14 cellular contexts compared by ENCODE assay signal in genomic region chr7:99029481-99030144, GRCh38.
DNase-seq lines count a peak whose midpoint lies in the region; ATAC-seq and TF ChIP-seq lines count a peak whose summit lies in the region.
"Had no signal": no experiment of that assay in that cellular context is flagged by ENCODE, and none has a peak within 500 bp of the region (broad histone marks: within the 10 kb centered on the region; RNA-seq: fewer than 3 reads in every experiment).

No MANE protein-coding gene starts in this region.

- peak; percentile 35 for DNase-seq in IMR-90
- no peak for DNase-seq in coronary artery (ENCODE audit: low spot score)
- DNase-seq in nephron progenitor cell = no peak
- DNase-seq in stimulated activated naive CD4-positive, alpha-beta T cell (lab: John Stamatoyannopoulos, UW) = no peak
- no peak for DNase-seq in neural progenitor cell (ENCODE audit: low spot score)
- no peak for DNase-seq in activated CD4-positive, alpha-beta T cell treated with anti-CD3 and anti-CD28 coated beads, Interleukin-2, amount 50 U/mL, for 1 hour
- DNase-seq: body of pancreas, C1 segment of cervical spinal cord, MG63, PC-9, T1000 had no signal

- H3K27me3 ChIP-seq in BLaER1 (no peaks in the 10 kb centered on the region), IMR-90 (ENCODE audit: control insufficient read depth, insufficient read depth, low read length) (no peaks in the 10 kb centered on the region), neural progenitor cell (no peaks in the 10 kb centered on the region)
- H3K27me3 ChIP-seq: body of pancreas, MG63 had no signal

- TF ChIP-seq RAD21 in IMR-90 (IDR thresholded peaks at IDR 0.05; ENCODE audit: low read length) = no peak

- no peak overlapping the region for H2AK5ac ChIP-seq in IMR-90 (ENCODE audit: low read depth, low read length)

- H3K27me3 Mint-ChIP-seq in nephron progenitor cell (ENCODE audit: low read depth, poor library complexity) (no peaks in the 10 kb centered on the region), neural progenitor cell (ENCODE audit: insufficient read depth, low read depth) (no peaks in the 10 kb centered on the region)
- H3K27me3 Mint-ChIP-seq: natural killer cell treated with Interleukin-12 subunit alpha and Interleukin-12 subunit beta and Interleukin-15 and Interleukin-18, amount 100 ng/mL, for 72 hours had no signal

- H3K9me3 Mint-ChIP-seq in nephron progenitor cell (peaks cover 4% of the 10 kb centered on the region), neural progenitor cell (no peaks in the 10 kb centered on the region)
- H3K9me3 Mint-ChIP-seq: natural killer cell treated with Interleukin-12 subunit alpha and Interleukin-12 subunit beta and Interleukin-15 and Interleukin-18, amount 100 ng/mL, for 72 hours had no signal

- no peak for TF ChIP-seq POLR2A in IMR-90 (IDR thresholded peaks at IDR 0.05; ENCODE audit: low read depth, low read length)

- no peak overlapping the region for H3K23ac ChIP-seq in IMR-90 (ENCODE audit: low read depth, low read length)

- CTCF ChIA-PET in IMR-90 (lab: Yijun Ruan, JAX) = no interaction called here

- H2BK20ac ChIP-seq in IMR-90 (ENCODE audit: low read depth, low read length) = no peak overlapping the region

- no peak overlapping the region for H2BK5ac ChIP-seq in IMR-90 (ENCODE audit: low read depth, low read length, poor library complexity, severe bottlenecking)

- H3K4me1 ChIP-seq in BLaER1 (peaks cover 60% of the 10 kb centered on the region), IMR-90 (ENCODE audit: control insufficient read depth, insufficient read depth, low read length) (no peaks in the 10 kb centered on the region), neural progenitor cell (peaks cover 7% of the 10 kb centered on the region)
- H3K4me1 ChIP-seq: body of pancreas had no signal

- no peak overlapping the region for H2BK120ac ChIP-seq in IMR-90 (ENCODE audit: low read depth, low read length)

- H4K20me1 ChIP-seq in BLaER1 (no peaks in the 10 kb centered on the region; the same call in 1 of the 2 replicates), IMR-90 (ENCODE audit: insufficient read depth, low read length) (peaks cover 4% of the 10 kb centered on the region; the same call in 1 of the 2 replicates), neural progenitor cell (ENCODE audit: low read depth) (no peaks in the 10 kb centered on the region)

- H3K4me3 Mint-ChIP-seq in nephron progenitor cell (no peak overlapping the region), neural progenitor cell (no peak overlapping the region)
- H3K4me3 Mint-ChIP-seq: natural killer cell treated with Interleukin-12 subunit alpha and Interleukin-12 subunit beta and Interleukin-15 and Interleukin-18, amount 100 ng/mL, for 72 hours had no signal

- no peak overlapping the region for H4K5ac ChIP-seq in IMR-90 (ENCODE audit: low read depth, low read length)

- peaks cover 0 to 41% of the 10 kb centered on the region in 2 experiments; a peak in 3 of 4 replicates for H3K79me1 ChIP-seq in IMR-90 (ENCODE audit: low read depth in 1 of 2, low read length in 2 of 2)

- 100% methylated on average over 1 of the region's 7 CpGs; no CpG with 5 or more reads in 1 of the 2 experiments for WGBS in IMR-90 (ENCODE audit: extremely low coverage in 2 of 2, insufficient read length in 1 of 2), 2 experiments

- H3K4me2 ChIP-seq in BLaER1 = peak overlapping the region; percentile 10; the same call in 1 of the 2 replicates
- no peak overlapping the region for H3K4me2 ChIP-seq in IMR-90 (ENCODE audit: low read depth, low read length)
- no peak overlapping the region for H3K4me2 ChIP-seq in neural progenitor cell
- H3K4me2 ChIP-seq: PC-9 had no signal

- intact Hi-C loops in IMR-90 (cut with micrococcal nuclease) = no loop called here

- H4K8ac ChIP-seq in IMR-90 (ENCODE audit: low read depth in 2 of 2, low read length in 2 of 2) = no peak overlapping the region

- H2AFZ ChIP-seq in IMR-90 (replicated peaks; ENCODE audit: low read length, poor library complexity) (no peak overlapping the region), neural progenitor cell (replicated peaks) (no peak overlapping the region)
- H2AFZ ChIP-seq: PC-9 had no signal

- no peak overlapping the region for H3K4ac ChIP-seq in IMR-90 (ENCODE audit: low read depth, low read length)

- H3K27ac ChIP-seq in BLaER1 = peak overlapping the region; percentile 33; the same call in 1 of the 2 replicates
- no peak overlapping the region for H3K27ac ChIP-seq in IMR-90 (ENCODE audit: insufficient read depth, low read length)
- H3K27ac ChIP-seq in coronary artery = peak overlapping the region; percentile 55 to 95
- no peak overlapping the region for H3K27ac ChIP-seq in neural progenitor cell
- H3K27ac ChIP-seq: PC-9 had no signal

- H2AK9ac ChIP-seq in IMR-90 (replicated peaks; ENCODE audit: low read depth, low read length, poor library complexity) = no peak overlapping the region

- peaks cover 76% of the 10 kb centered on the region for H3K36me3 ChIP-seq in BLaER1
- peaks cover 62% of the 10 kb centered on the region for H3K36me3 ChIP-seq in IMR-90 (ENCODE audit: control insufficient read depth, insufficient read depth, low read length)
- no peaks in the 10 kb centered on the region for H3K36me3 ChIP-seq in neural progenitor cell

- H4K91ac ChIP-seq in IMR-90 (ENCODE audit: insufficient read depth, low read depth, low read length) = no peak overlapping the region

- H3K9me3 ChIP-seq in BLaER1 (no peaks in the 10 kb centered on the region), IMR-90 (ENCODE audit: control insufficient read depth, insufficient read depth, low read length) (no peaks in the 10 kb centered on the region), neural progenitor cell (ENCODE audit: low read depth) (no peaks in the 10 kb centered on the region)
- H3K9me3 ChIP-seq: MG63 had no signal

- BruUV-seq in IMR-90 (replicated peaks; lab: Mats Ljungman, UMichigan) = TSS peak; percentile 56

- H3K18ac ChIP-seq in IMR-90 (ENCODE audit: low read depth, low read length) = no peak overlapping the region

- H3K36me3 Mint-ChIP-seq in nephron progenitor cell (ENCODE audit: low read depth) = peaks cover 71% of the 10 kb centered on the region
- peaks cover 42% of the 10 kb centered on the region for H3K36me3 Mint-ChIP-seq in neural progenitor cell

- dilution Hi-C loops in IMR-90 (cut with HindIII; ENCODE audit: low sequenced_read_pairs, unreplicated experiment) = no loop called here

- no peak overlapping the region for H3K14ac ChIP-seq in IMR-90 (replicated peaks; ENCODE audit: low read depth, low read length)

- H3K4me3 ChIP-seq in BLaER1 (no peak overlapping the region), IMR-90 (ENCODE audit: insufficient read depth, low read depth, low read length) (no peak overlapping the region), coronary artery (no peak overlapping the region), neural progenitor cell (no peak overlapping the region)
- H3K4me3 ChIP-seq: body of pancreas, MG63, PC-9 had no signal

- H3K9me1 ChIP-seq in IMR-90 (ENCODE audit: insufficient read depth, low read length) = peaks cover 4% of the 10 kb centered on the region

- in situ Hi-C loops in IMR-90 (cut with MboI; ENCODE audit: low sequenced_read_pairs) = no loop called here

- H3K79me2 ChIP-seq in neural progenitor cell (ENCODE audit: low read depth) = no peaks in the 10 kb centered on the region

- TF ChIP-seq CTCF in IMR-90 (conservative IDR thresholded peaks at IDR 0.05; ENCODE audit: low read depth, low read length) (no peak), coronary artery (IDR thresholded peaks at IDR 0.05) (no peak), nephron progenitor cell (IDR thresholded peaks at IDR 0.05) (no peak), neural progenitor cell (IDR thresholded peaks at IDR 0.05) (no peak)

- H3K27ac Mint-ChIP-seq in nephron progenitor cell (peak overlapping the region; percentile 9), neural progenitor cell (no peak overlapping the region)

- ATAC-seq in IMR-90 (ENCODE audit: low read depth) = no peak
- ATAC-seq in HG02623 (IDR thresholded peaks at IDR 0.05; ENCODE audit: unreplicated experiment) = no peak
- ATAC-seq: body of pancreas; natural killer cell treated with Interleukin-12 subunit alpha and Interleukin-12 subunit beta and Interleukin-15 and Interleukin-18, amount 100 ng/mL, for 72 hours had no signal

- H3K9ac ChIP-seq in BLaER1 (no peak overlapping the region), IMR-90 (ENCODE audit: low read depth, low read length) (no peak overlapping the region), neural progenitor cell (no peak overlapping the region)

- POLR2A ChIA-PET in IMR-90 (lab: Charles Lee; ENCODE audit: unreplicated experiment) = no interaction called here

- peaks cover 6% of the 10 kb centered on the region for H3F3A ChIP-seq in neural progenitor cell (ENCODE audit: low read depth)

- no peak overlapping the region for H2BK15ac ChIP-seq in IMR-90 (ENCODE audit: low read depth, low read length)

- H3K4me1 Mint-ChIP-seq in nephron progenitor cell = peaks cover 12% of the 10 kb centered on the region
- no peaks in the 10 kb centered on the region for H3K4me1 Mint-ChIP-seq in neural progenitor cell

- no peak overlapping the region for H3K56ac ChIP-seq in IMR-90 (ENCODE audit: extremely low read depth, insufficient read depth, low read length)

TF ChIP-seq in IMR-90, 13 proteins besides CTCF, POLR2A, EP300 and RAD21 (continues in another document):
- no peak for TF ChIP-seq RCOR1 (IDR thresholded peaks at IDR 0.05; ENCODE audit: insufficient replicate concordance, low read length)
- no peak for TF ChIP-seq NFE2L2 (IDR thresholded peaks at IDR 0.05; ENCODE audit: low read depth, low read length)
- TF ChIP-seq MAZ (IDR thresholded peaks at IDR 0.05; ENCODE audit: borderline replicate concordance, low read depth, low read length) = no peak
- no peak for TF ChIP-seq CEBPB (IDR thresholded peaks at IDR 0.05; ENCODE audit: low read depth, low read length)
- TF ChIP-seq SMC3 (IDR thresholded peaks at IDR 0.05; ENCODE audit: low read depth, low read length) = no peak
- TF ChIP-seq MAFK (IDR thresholded peaks at IDR 0.05; ENCODE audit: low read depth, low read length) = no peak
- TF ChIP-seq, protein P1, sequence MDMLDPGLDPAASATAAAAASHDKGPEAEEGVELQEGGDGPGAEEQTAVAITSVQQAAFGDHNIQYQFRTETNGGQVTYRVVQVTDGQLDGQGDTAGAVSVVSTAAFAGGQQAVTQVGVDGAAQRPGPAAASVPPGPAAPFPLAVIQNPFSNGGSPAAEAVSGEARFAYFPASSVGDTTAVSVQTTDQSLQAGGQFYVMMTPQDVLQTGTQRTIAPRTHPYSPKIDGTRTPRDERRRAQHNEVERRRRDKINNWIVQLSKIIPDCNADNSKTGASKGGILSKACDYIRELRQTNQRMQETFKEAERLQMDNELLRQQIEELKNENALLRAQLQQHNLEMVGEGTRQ (IDR thresholded peaks at IDR 0.05; ENCODE audit: low read depth, low read length) = no peak
- TF ChIP-seq CHD1 (IDR thresholded peaks at IDR 0.05; ENCODE audit: low read depth, low read length) = no peak
- no peak for TF ChIP-seq FOS (IDR thresholded peaks at IDR 0.05; ENCODE audit: low read depth, low read length)
- TF ChIP-seq MXI1 (IDR thresholded peaks at IDR 0.05; ENCODE audit: borderline replicate concordance, low read depth, low read length) = no peak

Comparison
In these comparisons a context has a peak if more than half of its experiments do, and no peak if none do; other contexts are left out.
1. H3K27ac ChIP-seq: peak in BLaER1 (single experiment) and coronary artery (2 of 2); none in IMR-90 (single experiment) and neural progenitor cell (single experiment).